20 cellular contexts compared by ENCODE assay signal in the genomic region with DNA sequence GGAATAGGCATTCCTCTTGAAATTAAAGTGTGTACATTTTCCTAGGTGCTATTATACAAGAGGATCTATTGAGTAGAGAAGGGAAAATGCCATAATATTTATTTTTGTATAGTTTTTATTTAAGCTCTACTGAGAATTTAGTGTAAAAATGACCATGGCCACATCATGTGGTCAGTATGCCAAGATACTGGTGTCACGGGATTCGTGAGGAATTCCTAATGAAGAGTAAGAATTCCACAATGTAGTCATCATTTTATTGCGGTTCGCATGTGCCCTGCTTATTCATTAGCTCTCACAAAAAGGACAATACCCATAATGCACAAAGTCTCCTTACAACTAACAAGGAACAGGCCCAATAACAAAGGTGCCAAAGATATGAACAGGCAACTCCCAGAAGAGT. TPM values are rescaled to one million over a fixed set of nuclear protein-coding genes. Genes with fewer than 3 reads are reported as not detected.
DNase-seq lines count a peak whose midpoint lies in the region; ATAC-seq and TF ChIP-seq lines count a peak whose summit lies in the region.
"Had no signal": no experiment of that assay in that cellular context is flagged by ENCODE, and none has a peak within 500 bp of the region (broad histone marks: within the 10 kb centered on the region; RNA-seq: fewer than 3 reads in every experiment).

No MANE protein-coding gene starts in this region.

- no peak overlapping the region for H3K4ac ChIP-seq in mesenchymal stem cell (ENCODE audit: low read depth in 1 of 2, low read length in 2 of 2)

- no peak overlapping the region for H3K23ac ChIP-seq in mesenchymal stem cell (ENCODE audit: low read length in 2 of 2)

- no peaks in the 10 kb centered on the region for H3K27me3 Mint-ChIP-seq in HFFc6 (ENCODE audit: insufficient read depth)
- H3K27me3 Mint-ChIP-seq: activated B cell treated with CpG ODN at 0.5 μM for 24 hours; dendritic cell treated with granulocyte-macrophage colony-stimulating factor and Interleukin-4, amounts not matched to agents 40 ng/mL and 50 ng/mL, for 4 days had no signal

- H3K36me3 ChIP-seq in mesenchymal stem cell (ENCODE audit: control insufficient read depth in 1 of 2, insufficient read depth in 2 of 2, low read depth in 1 of 2, low read length in 2 of 2), result no peaks in the 10 kb centered on the region
- H3K36me3 ChIP-seq: left lung had no signal

- no peak overlapping the region for H3K18ac ChIP-seq in mesenchymal stem cell (ENCODE audit: low read depth in 1 of 2, low read length in 2 of 2)

- H2BK5ac ChIP-seq in mesenchymal stem cell (ENCODE audit: low read depth, low read length, poor library complexity, severe bottlenecking), result no peak overlapping the region

- H3K36me3 Mint-ChIP-seq in HFFc6 (ENCODE audit: low read depth), result no peaks in the 10 kb centered on the region
- H3K36me3 Mint-ChIP-seq: type B pancreatic cell had no signal

- H2AK5ac ChIP-seq in mesenchymal stem cell (ENCODE audit: low read length, severe bottlenecking), result no peak overlapping the region

- H2BK15ac ChIP-seq in mesenchymal stem cell (ENCODE audit: low read depth, poor library complexity, severe bottlenecking), result no peak overlapping the region

- peak; percentile 71 for DNase-seq in AG09309 (ENCODE audit: low read depth)
- peak; percentile 83 for DNase-seq in HFFc6
- peak; percentile 62 for DNase-seq in astrocyte of the cerebellum (ENCODE audit: low read depth)
- peak; percentile 26 for DNase-seq in mesenchymal stem cell
- DNase-seq in SIG-M5 (lab: John Stamatoyannopoulos, UW), result no peak
- no peak for DNase-seq in DMS53 (lab: John Stamatoyannopoulos, UW)
- DNase-seq: activated B cell treated with CpG ODN at 0.5 μM for 24 hours; activated effector memory CD4-positive, alpha-beta T cell treated with anti-CD3 and anti-CD28 coated beads, Interleukin-2, amount 50 U/mL, for 16 hours; anterior cingulate cortex; erythroblast; left lung; MV-4-11; posterior cingulate gyrus; stimulated activated CD4-positive, alpha-beta T cell treated with anti-CD3 and anti-CD28 coated beads, Interleukin-12 subunit alpha, Interleukin-12 subunit beta, amount 100 ng/mL, for 4 hours; stimulated activated naive CD4-positive, alpha-beta T cell treated with Interleukin-2 at 50 U/mL for 16 hours; T-helper 1 cell had no signal

- no peak overlapping the region for H3K14ac ChIP-seq in mesenchymal stem cell (ENCODE audit: low read length in 2 of 2)

- H3K9me3 Mint-ChIP-seq in HFFc6, result no peaks in the 10 kb centered on the region
- H3K9me3 Mint-ChIP-seq: activated B cell treated with CpG ODN at 0.5 μM for 24 hours; dendritic cell treated with granulocyte-macrophage colony-stimulating factor and Interleukin-4, amounts not matched to agents 40 ng/mL and 50 ng/mL, for 4 days; type B pancreatic cell had no signal

- TF ChIP-seq CTCF in AG09309 (IDR thresholded peaks at IDR 0.05; ENCODE audit: control insufficient read depth, insufficient read depth, low read depth, low read length, missing control alignments) (no peak), HFFc6 (IDR thresholded peaks at IDR 0.05) (no peak), astrocyte of the cerebellum (IDR thresholded peaks at IDR 0.05; ENCODE audit: low read depth, low read length, missing control alignments) (no peak)

- no peaks in the 10 kb centered on the region for H3K27me3 ChIP-seq in mesenchymal stem cell (ENCODE audit: control insufficient read depth in 1 of 2, insufficient read depth in 1 of 2, low read length in 2 of 2)
- H3K27me3 ChIP-seq: left lung had no signal

- H3K4me1 ChIP-seq in mesenchymal stem cell (ENCODE audit: control insufficient read depth, insufficient read depth, low read depth, low read length), result peaks cover 12% of the 10 kb centered on the region
- H3K4me1 ChIP-seq: left lung had no signal

- H3K4me2 ChIP-seq in mesenchymal stem cell (ENCODE audit: low read length, poor library complexity, severe bottlenecking), result no peak overlapping the region

- H3K4me3 ChIP-seq in AG09309 (ENCODE audit: control insufficient read depth, low read depth, low read length) (no peak overlapping the region), astrocyte of the cerebellum (ENCODE audit: low read depth, low read length) (no peak overlapping the region), mesenchymal stem cell (ENCODE audit: insufficient read depth in 1 of 2, low read depth in 1 of 2, low read length in 2 of 2) (no peak overlapping the region)
- H3K4me3 ChIP-seq: left lung had no signal

- no peak overlapping the region for H4K91ac ChIP-seq in mesenchymal stem cell (ENCODE audit: low read length)

- peak overlapping the region; percentile 95 for H3K27ac ChIP-seq in mesenchymal stem cell (ENCODE audit: low read length, poor library complexity, severe bottlenecking)
- H3K27ac ChIP-seq: left lung had no signal

- WGBS in mesenchymal stem cell, result 79% methylated on average over 4 of the region's 4 CpGs

- peaks cover 55% of the 10 kb centered on the region for H3K4me1 Mint-ChIP-seq in HFFc6 (ENCODE audit: low read depth)
- H3K4me1 Mint-ChIP-seq: activated B cell treated with CpG ODN at 0.5 μM for 24 hours had no signal

- no peaks in the 10 kb centered on the region for H3K9me3 ChIP-seq in mesenchymal stem cell (ENCODE audit: control insufficient read depth, low read length)
- H3K9me3 ChIP-seq: left lung had no signal

- H3K9ac ChIP-seq in mesenchymal stem cell (ENCODE audit: low read length), result peak overlapping the region; percentile 53

- no peak overlapping the region for H4K8ac ChIP-seq in mesenchymal stem cell (ENCODE audit: low read length)

- no peak for ATAC-seq in GM21825 (IDR thresholded peaks at IDR 0.05; ENCODE audit: unreplicated experiment)
- ATAC-seq in HG02571 (IDR thresholded peaks at IDR 0.05; ENCODE audit: unreplicated experiment), result no peak
- ATAC-seq: left lung had no signal

- H3K4me3 Mint-ChIP-seq in HFFc6, result no peak overlapping the region
- H3K4me3 Mint-ChIP-seq: activated B cell treated with CpG ODN at 0.5 μM for 24 hours; dendritic cell treated with granulocyte-macrophage colony-stimulating factor and Interleukin-4, amounts not matched to agents 40 ng/mL and 50 ng/mL, for 4 days; type B pancreatic cell had no signal

- H2AFZ ChIP-seq in mesenchymal stem cell (ENCODE audit: low read depth, low read length), result no peak overlapping the region

- no peaks in the 10 kb centered on the region for H3K79me1 ChIP-seq in mesenchymal stem cell (replicated peaks; ENCODE audit: low read length, poor library complexity, severe bottlenecking)

- in situ Hi-C loops in astrocyte of the cerebellum (cut with HindIII; ENCODE audit: low sequenced_read_pairs), result no loop called here

- H3K27ac Mint-ChIP-seq in HFFc6, result peak overlapping the region; percentile 74
- H3K27ac Mint-ChIP-seq: activated B cell treated with CpG ODN at 0.5 μM for 24 hours; dendritic cell treated with granulocyte-macrophage colony-stimulating factor and Interleukin-4, amounts not matched to agents 40 ng/mL and 50 ng/mL, for 4 days; type B pancreatic cell had no signal

- H2BK120ac ChIP-seq in mesenchymal stem cell (ENCODE audit: low read depth, low read length), result no peak overlapping the region

- H2BK12ac ChIP-seq in mesenchymal stem cell (ENCODE audit: low read length in 2 of 2), result no peak overlapping the region

RNA-seq across cellular contexts. Expression of a gene that starts 39.3 kb away (rescaled TPM):
- total RNA-seq in HFFc6 (2021; fragmentation: NEBNext Ultra II Directional; extraction: Animal tissue kit (Norgen Biotek cat#: 25700)), result 10 to 100 TPM; 14.0 to 22.4 (median 15.3) TPM
- polyA plus RNA-seq in mesenchymal stem cell (2013, experiment 1 of 2), result 5.1 TPM
- 4.6 TPM for polyA plus RNA-seq in mesenchymal stem cell (2013, experiment 2 of 2)
- total RNA-seq: activated B cell treated with CpG ODN at 0.5 μM for 24 hours had no signal

Comparison
In these comparisons a context has a peak if more than half of its experiments do, and no peak if none do; other contexts are left out.
1. DNase-seq: peak in AG09309 (single experiment), HFFc6 (single experiment), astrocyte of the cerebellum (single experiment) and mesenchymal stem cell (single experiment); none in SIG-M5 (single experiment) and DMS53 (single experiment).